In the genomic region with DNA sequence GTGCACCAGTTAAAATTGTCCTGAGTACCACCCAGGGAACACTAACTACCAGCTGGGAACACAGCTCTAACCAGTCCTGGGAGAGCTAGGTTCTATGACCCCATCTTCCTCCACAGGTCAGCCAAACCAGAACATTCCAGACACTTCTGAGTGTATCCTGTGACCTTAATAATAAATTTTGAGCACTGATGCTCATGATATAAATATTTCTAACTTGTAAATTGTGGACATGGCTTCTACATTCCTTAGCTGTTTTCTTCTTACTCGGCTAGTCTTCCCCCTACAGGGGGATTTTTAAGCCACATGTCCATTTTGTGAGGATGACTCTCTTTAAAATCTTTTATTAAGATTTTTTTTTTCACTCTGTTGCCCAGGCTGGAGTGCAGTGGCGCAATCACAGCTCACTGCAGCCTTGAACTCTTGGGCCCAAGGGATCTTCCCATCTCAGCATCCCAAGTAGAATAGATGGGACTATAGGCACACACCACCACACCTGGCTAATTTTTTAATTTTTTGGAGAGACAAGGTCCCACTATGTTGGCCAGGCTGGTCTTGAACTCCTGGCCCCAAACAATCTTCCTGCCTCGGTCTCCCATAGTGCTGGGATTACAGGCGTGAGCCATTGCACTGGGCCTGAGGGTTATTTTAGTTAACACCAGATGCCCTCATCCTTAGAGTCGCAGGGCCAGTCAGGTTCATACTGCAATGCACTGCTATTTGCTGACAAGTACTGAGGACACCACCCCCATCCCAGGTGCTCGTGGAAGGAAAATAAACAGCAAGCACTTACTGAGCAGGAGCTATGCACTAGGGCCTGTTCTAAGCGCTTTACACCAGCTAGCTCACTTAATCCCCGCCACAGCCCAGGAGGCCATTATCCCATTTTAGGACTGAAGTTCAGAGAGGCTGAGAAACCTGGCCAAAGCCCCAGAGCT, we compare ENCODE assay signal across 14 cellular contexts.
DNase-seq lines count a peak whose midpoint lies in the region; ATAC-seq, FAIRE-seq and TF ChIP-seq lines count a peak whose summit lies in the region.
"Had no signal": no experiment of that assay in that cellular context is flagged by ENCODE, and none has a peak within 500 bp of the region (broad histone marks: within the 10 kb centered on the region; RNA-seq: fewer than 3 reads in every experiment).

No MANE protein-coding gene starts in this region.

- 68% methylated on average over 8 of the region's 8 CpGs for WGBS in hepatocyte (ENCODE audit: low lambda C conversion rate, missing lambda C conversion rate)

- H3K9me3 Mint-ChIP-seq in GM23338 (peaks cover 9% of the 10 kb centered on the region), astrocyte (ENCODE audit: unreplicated experiment) (peaks cover 2% of the 10 kb centered on the region), natural killer cell (no peaks in the 10 kb centered on the region)
- H3K9me3 Mint-ChIP-seq: activated CD4-positive, alpha-beta T cell treated with anti-CD3 and anti-CD28 coated beads, Interleukin-2, amount 10 ng/mL, durations not matched to agents 24 days and 14 days; activated T-helper 17 cell treated with anti-CD3 and anti-CD28 coated beads, Interleukin-2, amount 50 U/mL, for 72 hours had no signal

- peak; percentile 57 for TF ChIP-seq CTCF in AG04450 (IDR thresholded peaks at IDR 0.05; ENCODE audit: low read depth, low read length)
- no peak for TF ChIP-seq CTCF in GM23338 (conservative IDR thresholded peaks at IDR 0.05; ENCODE audit: low read depth in 2 of 2)
- peak; percentile 22 for TF ChIP-seq CTCF in astrocyte (IDR thresholded peaks at IDR 0.05; ENCODE audit: insufficient read depth, low read depth, low read length)
- peak; percentile 18 for TF ChIP-seq CTCF in hepatocyte (IDR thresholded peaks at IDR 0.05; ENCODE audit: poor library complexity)
- no peak for TF ChIP-seq CTCF in natural killer cell (IDR thresholded peaks at IDR 0.05)

- POLR2A ChIA-PET in AG04450 (lab: Yijun Ruan, JAX), result interaction anchor here (0.5 to 1.7 kb wide), 7 partner anchors 9 to 56 kb away, joined by 3 to 8 read pairs (median 4); no protein-coding TSS in a partner anchor

- intact Hi-C loops in natural killer cell (cut with micrococcal nuclease), result no loop called here

- no peaks in the 10 kb centered on the region for H3K79me2 ChIP-seq in GM23338 (replicated peaks; ENCODE audit: insufficient read depth)
- H3K79me2 ChIP-seq in astrocyte (ENCODE audit: insufficient read depth, low read length), result no peaks in the 10 kb centered on the region
- H3K79me2 ChIP-seq in hepatocyte, result no peaks in the 10 kb centered on the region

- no peak overlapping the region for H3K27ac ChIP-seq in AG04450 (ENCODE audit: low read depth, low read length)
- H3K27ac ChIP-seq in GM23338 (ENCODE audit: low read depth), result no peak overlapping the region
- no peak overlapping the region for H3K27ac ChIP-seq in astrocyte (ENCODE audit: low read depth, low read length)
- no peak overlapping the region for H3K27ac ChIP-seq in hepatocyte
- H3K27ac ChIP-seq: gastrocnemius medialis had no signal

- CTCF ChIA-PET in AG04450 (lab: Charles Lee), result interaction anchor here (0.8 to 2.2 kb wide), 9 partner anchors 11 to 330 kb away, joined by 3 to 9 read pairs (median 4); no protein-coding TSS in a partner anchor

- H3K36me3 Mint-ChIP-seq in GM23338 (ENCODE audit: low read depth) (no peaks in the 10 kb centered on the region; the same call in 2 of the 3 replicates), astrocyte (ENCODE audit: low read depth, unreplicated experiment) (peaks cover 1% of the 10 kb centered on the region), natural killer cell (no peaks in the 10 kb centered on the region)

- H3K9ac ChIP-seq in astrocyte (ENCODE audit: low read length), result no peak overlapping the region
- H3K9ac ChIP-seq: BLaER1 treated with 17β-estradiol and CSF1 and Interleukin-3, amounts not matched to agents 10 nM and 100 nM had no signal

- no peak for FAIRE-seq in astrocyte (lab: Jason Lieb, UNC)
- FAIRE-seq: G401.6 had no signal

- H3F3A ChIP-seq in GM23338 (replicated peaks; ENCODE audit: low read depth), result no peaks in the 10 kb centered on the region

- no peaks in the 10 kb centered on the region for H3K4me1 ChIP-seq in GM23338 (ENCODE audit: insufficient read depth)
- H3K4me1 ChIP-seq in astrocyte (ENCODE audit: insufficient read depth, low read length), result peaks cover 15% of the 10 kb centered on the region
- no peaks in the 10 kb centered on the region for H3K4me1 ChIP-seq in hepatocyte (ENCODE audit: insufficient read depth)

- peak; percentile 50 for DNase-seq in AG04450 (ENCODE audit: low read depth, low spot score)
- no peak for DNase-seq in GM23338 (ENCODE audit: low spot score)
- DNase-seq in astrocyte (ENCODE audit: low read depth), result peak; percentile 81
- DNase-seq in hepatocyte (ENCODE audit: low spot score), result no peak
- no peak for DNase-seq in natural killer cell
- DNase-seq in amniotic stem cell (lab: John Stamatoyannopoulos, UW), result no peak
- DNase-seq: activated CD4-positive, alpha-beta T cell treated with anti-CD3 and anti-CD28 coated beads, Interleukin-2, amount 10 ng/mL, durations not matched to agents 24 days and 14 days; gastrocnemius medialis; left colon had no signal

- no peaks in the 10 kb centered on the region for H4K20me1 ChIP-seq in GM23338 (replicated peaks; ENCODE audit: insufficient read depth)
- H4K20me1 ChIP-seq in astrocyte (ENCODE audit: insufficient read depth, low read length), result no peaks in the 10 kb centered on the region
- no peaks in the 10 kb centered on the region for H4K20me1 ChIP-seq in hepatocyte (ENCODE audit: insufficient read depth, poor library complexity, severe bottlenecking)
- H4K20me1 ChIP-seq: BLaER1 treated with 17β-estradiol and CSF1 and Interleukin-3, amounts not matched to agents 10 nM and 100 nM had no signal

- H2AFZ ChIP-seq in GM23338, result no peak overlapping the region
- no peak overlapping the region for H2AFZ ChIP-seq in astrocyte (ENCODE audit: low read depth, low read length)
- no peak overlapping the region for H2AFZ ChIP-seq in hepatocyte

- H3K9me2 ChIP-seq in GM23338 (ENCODE audit: insufficient read depth), result no peaks in the 10 kb centered on the region
- no peaks in the 10 kb centered on the region for H3K9me2 ChIP-seq in hepatocyte (replicated peaks; ENCODE audit: insufficient read depth)

- H3K27ac Mint-ChIP-seq in GM23338 (no peak overlapping the region), astrocyte (ENCODE audit: unreplicated experiment) (no peak overlapping the region), natural killer cell (no peak overlapping the region)
- H3K27ac Mint-ChIP-seq: activated CD4-positive, alpha-beta T cell treated with anti-CD3 and anti-CD28 coated beads, Interleukin-2, amount 10 ng/mL, durations not matched to agents 24 days and 14 days; activated T-helper 17 cell treated with anti-CD3 and anti-CD28 coated beads, Interleukin-2, amount 50 U/mL, for 72 hours had no signal

- no peak overlapping the region for H3K4me3 Mint-ChIP-seq in GM23338
- no peak overlapping the region for H3K4me3 Mint-ChIP-seq in astrocyte (ENCODE audit: unreplicated experiment)
- H3K4me3 Mint-ChIP-seq in natural killer cell, result no peak overlapping the region
- H3K4me3 Mint-ChIP-seq: activated CD4-positive, alpha-beta T cell treated with anti-CD3 and anti-CD28 coated beads, Interleukin-2, amount 10 ng/mL, durations not matched to agents 24 days and 14 days; activated T-helper 17 cell treated with anti-CD3 and anti-CD28 coated beads, Interleukin-2, amount 50 U/mL, for 72 hours had no signal

- peaks cover 8% of the 10 kb centered on the region for H3K27me3 ChIP-seq in AG04450 (ENCODE audit: control insufficient read depth, insufficient read depth, low read length)
- no peaks in the 10 kb centered on the region for H3K27me3 ChIP-seq in GM23338 (ENCODE audit: insufficient read depth)
- no peaks in the 10 kb centered on the region for H3K27me3 ChIP-seq in astrocyte (ENCODE audit: insufficient read depth, low read length)
- H3K27me3 ChIP-seq in hepatocyte, result no peaks in the 10 kb centered on the region
- H3K27me3 ChIP-seq: BLaER1 treated with 17β-estradiol and CSF1 and Interleukin-3, amounts not matched to agents 10 nM and 100 nM; gastrocnemius medialis had no signal

- H3K4me2 ChIP-seq in GM23338, result no peak overlapping the region
- H3K4me2 ChIP-seq in astrocyte (ENCODE audit: low read length), result no peak overlapping the region
- H3K4me2 ChIP-seq in hepatocyte, result no peak overlapping the region

- H3K4me1 Mint-ChIP-seq in GM23338, result no peaks in the 10 kb centered on the region; the same call in 2 of the 3 replicates
- peaks cover 16% of the 10 kb centered on the region for H3K4me1 Mint-ChIP-seq in astrocyte (ENCODE audit: low read depth, unreplicated experiment)
- H3K4me1 Mint-ChIP-seq in natural killer cell, result peaks cover 13 to 14% of the 10 kb centered on the region in 2 donors

- H3K4me3 ChIP-seq in AG04450 (ENCODE audit: low read depth, low read length) (no peak overlapping the region), GM23338 (no peak overlapping the region), astrocyte (ENCODE audit: insufficient read depth, low read depth, low read length) (no peak overlapping the region), hepatocyte (no peak overlapping the region)
- H3K4me3 ChIP-seq: BLaER1 treated with 17β-estradiol and CSF1 and Interleukin-3, amounts not matched to agents 10 nM and 100 nM; gastrocnemius medialis had no signal

- ATAC-seq in GM23338 (peak; percentile 23; the same call in 1 of the 3 replicates), natural killer cell (no peak), GM19467 (IDR thresholded peaks at IDR 0.05; ENCODE audit: unreplicated experiment) (no peak), GM19455 (IDR thresholded peaks at IDR 0.05; ENCODE audit: unreplicated experiment) (no peak)
- ATAC-seq: activated T-helper 17 cell treated with anti-CD3 and anti-CD28 coated beads, Interleukin-2, amount 50 U/mL, for 72 hours; left colon had no signal

- H3K36me3 ChIP-seq in GM23338 (ENCODE audit: insufficient read depth), result no peaks in the 10 kb centered on the region
- H3K36me3 ChIP-seq in astrocyte (ENCODE audit: insufficient read depth, low read length), result no peaks in the 10 kb centered on the region
- H3K36me3 ChIP-seq in hepatocyte (replicated peaks; ENCODE audit: insufficient read depth, low read depth), result no peaks in the 10 kb centered on the region
- H3K36me3 ChIP-seq: gastrocnemius medialis had no signal

- H3K9me3 ChIP-seq in AG04450 (ENCODE audit: control insufficient read depth, insufficient read depth, low read length), result peaks cover 13% of the 10 kb centered on the region
- peaks cover 5% of the 10 kb centered on the region for H3K9me3 ChIP-seq in astrocyte (ENCODE audit: insufficient read depth, low read depth, low read length)
- H3K9me3 ChIP-seq in hepatocyte (ENCODE audit: low read depth), result no peaks in the 10 kb centered on the region
- H3K9me3 ChIP-seq: gastrocnemius medialis had no signal

- peaks cover 10% of the 10 kb centered on the region for H3K27me3 Mint-ChIP-seq in GM23338 (ENCODE audit: insufficient read depth, low read depth, poor library complexity)
- peaks cover 6% of the 10 kb centered on the region for H3K27me3 Mint-ChIP-seq in astrocyte (ENCODE audit: low read depth, unreplicated experiment)
- H3K27me3 Mint-ChIP-seq in natural killer cell (ENCODE audit: low read depth in 2 of 2), result peaks cover 0 to 3% of the 10 kb centered on the region in 2 donors
- H3K27me3 Mint-ChIP-seq: activated T-helper 17 cell treated with anti-CD3 and anti-CD28 coated beads, Interleukin-2, amount 50 U/mL, for 72 hours had no signal

TF ChIP-seq in GM23338, 12 proteins besides CTCF, POLR2A, EP300 and RAD21 (continues in another document):
- no peak for TF ChIP-seq POLR2AphosphoS5 (IDR thresholded peaks at IDR 0.05; ENCODE audit: low read depth)

Comparison
In these comparisons a context has a peak if more than half of its experiments do, and no peak if none do; other contexts are left out.
1. DNase-seq: peak in AG04450 (single experiment) and astrocyte (single experiment); none in GM23338 (single experiment), hepatocyte (single experiment), natural killer cell (single experiment) and amniotic stem cell (single experiment).
2. CTCF ChIP-seq: peak in AG04450 (single experiment), astrocyte (single experiment) and hepatocyte (single experiment); none in GM23338 (0 of 2) and natural killer cell (single experiment).